In the genomic region with DNA sequence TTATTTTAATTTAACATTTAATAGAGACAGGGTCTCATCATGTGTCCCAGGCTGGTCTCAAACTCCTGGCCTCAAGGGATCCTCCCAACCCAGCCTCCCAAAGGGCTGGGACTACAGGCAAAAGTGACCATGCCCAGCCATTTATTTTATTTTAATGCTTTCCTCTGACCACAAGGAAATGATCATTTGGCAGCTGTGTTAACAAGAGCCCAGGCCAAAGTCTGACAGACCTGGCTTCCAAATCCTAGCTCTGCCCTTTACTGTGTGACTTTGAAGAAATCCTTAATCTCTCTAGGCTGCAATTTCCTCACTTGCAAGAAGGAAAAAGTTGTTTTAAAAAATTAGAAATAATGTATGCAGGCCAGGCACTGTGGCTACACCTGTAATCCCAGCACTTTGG, we compare ENCODE assay signal across 22 cellular contexts.
"Had no signal": no experiment of that assay in that cellular context is flagged by ENCODE, and none has a peak within 500 bp of the region (broad histone marks: within the 10 kb centered on the region; RNA-seq: fewer than 3 reads in every experiment).

No MANE protein-coding gene starts in this region.

- H3K27me3 ChIP-seq: ascending aorta, cardiac muscle cell, SJCRH30 had no signal

- H3K9me3 ChIP-seq: ascending aorta, SJCRH30 had no signal

- H3K4me3 Mint-ChIP-seq: activated CD4-positive, alpha-beta T cell treated with anti-CD3 and anti-CD28 coated beads, Interleukin-2, amount 10 ng/mL, durations not matched to agents 24 days and 14 days; activated CD8-positive, alpha-beta T cell treated with anti-CD3 and anti-CD28 coated beads for 36 hours; activated naive CD4-positive, alpha-beta T cell treated with anti-CD3 and anti-CD28 coated beads, Interleukin-2, amount 50 U/mL, for 24 hours; activated naive CD8-positive, alpha-beta T cell treated with anti-CD3 and anti-CD28 coated beads, Interleukin-2, amount 10 ng/mL, durations not matched to agents 7 days and 5 days; central memory CD8-positive, alpha-beta T cell had no signal

- H3K27ac ChIP-seq: ascending aorta, cardiac muscle cell, SJCRH30, SK-N-MC had no signal

- H3K9me3 Mint-ChIP-seq: activated CD4-positive, alpha-beta T cell treated with anti-CD3 and anti-CD28 coated beads, Interleukin-2, amount 10 ng/mL, durations not matched to agents 24 days and 14 days; activated CD8-positive, alpha-beta T cell treated with anti-CD3 and anti-CD28 coated beads for 36 hours; activated naive CD4-positive, alpha-beta T cell treated with anti-CD3 and anti-CD28 coated beads, Interleukin-2, amount 50 U/mL, for 24 hours; activated naive CD8-positive, alpha-beta T cell treated with anti-CD3 and anti-CD28 coated beads, Interleukin-2, amount 10 ng/mL, durations not matched to agents 7 days and 5 days; activated T-helper 2 cell treated with anti-CD3 and anti-CD28 coated beads, Interferon-gamma antibody, Interleukin-2, Interleukin-4, amounts not matched to agents 10 μg/mL and 5 μg/mL and 100 μg/mL, durations not matched to agents 14 hours and 24 hours and 36 hours; central memory CD8-positive, alpha-beta T cell had no signal

- H3K36me3 Mint-ChIP-seq: activated naive CD4-positive, alpha-beta T cell treated with anti-CD3 and anti-CD28 coated beads, Interleukin-2, amount 50 U/mL, for 24 hours; activated naive CD8-positive, alpha-beta T cell treated with anti-CD3 and anti-CD28 coated beads, Interleukin-2, amount 10 ng/mL, durations not matched to agents 7 days and 5 days had no signal

- DNase-seq: activated CD4-positive, alpha-beta T cell treated with anti-CD3 and anti-CD28 coated beads, Interleukin-2, amount 10 ng/mL, durations not matched to agents 24 days and 14 days; activated CD4-positive, alpha-beta T cell treated with anti-CD3 and anti-CD28 coated beads, Interleukin-2, amount 50 U/mL, for 4 hours; activated CD8-positive, alpha-beta T cell treated with anti-CD3 and anti-CD28 coated beads for 36 hours; activated gamma-delta T cell; activated naive CD4-positive, alpha-beta T cell treated with Interleukin-2 at 50 U/mL for 16 hours; activated naive CD8-positive, alpha-beta T cell treated with anti-CD3 and anti-CD28 coated beads, Interleukin-2, amount 10 ng/mL, durations not matched to agents 7 days and 5 days; activated T-cell treated with anti-CD3 and anti-CD28 coated beads, Interleukin-2, amount 50 U/mL, for 1 hour; amygdala; NCI-H226; NCI-H446 treated with DMSO at 0.1 percent for 48 hours; NCI-H524; SHP77; SJCRH30; T1000 had no signal

- H3K27ac Mint-ChIP-seq: activated CD4-positive, alpha-beta T cell treated with anti-CD3 and anti-CD28 coated beads, Interleukin-2, amount 10 ng/mL, durations not matched to agents 24 days and 14 days; activated CD8-positive, alpha-beta T cell treated with anti-CD3 and anti-CD28 coated beads for 36 hours; activated naive CD4-positive, alpha-beta T cell treated with anti-CD3 and anti-CD28 coated beads, Interleukin-2, amount 50 U/mL, for 24 hours; activated naive CD8-positive, alpha-beta T cell treated with anti-CD3 and anti-CD28 coated beads, Interleukin-2, amount 10 ng/mL, durations not matched to agents 7 days and 5 days; activated T-helper 2 cell treated with anti-CD3 and anti-CD28 coated beads, Interferon-gamma antibody, Interleukin-2, Interleukin-4, amounts not matched to agents 10 μg/mL and 5 μg/mL and 100 μg/mL, durations not matched to agents 14 hours and 24 hours and 36 hours had no signal

- H3K27me3 Mint-ChIP-seq: activated CD4-positive, alpha-beta T cell treated with anti-CD3 and anti-CD28 coated beads, Interleukin-2, amount 10 ng/mL, durations not matched to agents 24 days and 14 days; activated CD8-positive, alpha-beta T cell treated with anti-CD3 and anti-CD28 coated beads for 36 hours; activated naive CD4-positive, alpha-beta T cell treated with anti-CD3 and anti-CD28 coated beads, Interleukin-2, amount 50 U/mL, for 24 hours had no signal

- H3K4me1 Mint-ChIP-seq: activated naive CD4-positive, alpha-beta T cell treated with anti-CD3 and anti-CD28 coated beads, Interleukin-2, amount 50 U/mL, for 24 hours; central memory CD8-positive, alpha-beta T cell had no signal

- ATAC-seq: activated CD8-positive, alpha-beta T cell treated with anti-CD3 and anti-CD28 coated beads for 36 hours; K562; Panc1 had no signal

- H3K4me1 ChIP-seq: ascending aorta, SJCRH30 had no signal
